1 cellular context compared by ENCODE assay signal in the genomic region with DNA sequence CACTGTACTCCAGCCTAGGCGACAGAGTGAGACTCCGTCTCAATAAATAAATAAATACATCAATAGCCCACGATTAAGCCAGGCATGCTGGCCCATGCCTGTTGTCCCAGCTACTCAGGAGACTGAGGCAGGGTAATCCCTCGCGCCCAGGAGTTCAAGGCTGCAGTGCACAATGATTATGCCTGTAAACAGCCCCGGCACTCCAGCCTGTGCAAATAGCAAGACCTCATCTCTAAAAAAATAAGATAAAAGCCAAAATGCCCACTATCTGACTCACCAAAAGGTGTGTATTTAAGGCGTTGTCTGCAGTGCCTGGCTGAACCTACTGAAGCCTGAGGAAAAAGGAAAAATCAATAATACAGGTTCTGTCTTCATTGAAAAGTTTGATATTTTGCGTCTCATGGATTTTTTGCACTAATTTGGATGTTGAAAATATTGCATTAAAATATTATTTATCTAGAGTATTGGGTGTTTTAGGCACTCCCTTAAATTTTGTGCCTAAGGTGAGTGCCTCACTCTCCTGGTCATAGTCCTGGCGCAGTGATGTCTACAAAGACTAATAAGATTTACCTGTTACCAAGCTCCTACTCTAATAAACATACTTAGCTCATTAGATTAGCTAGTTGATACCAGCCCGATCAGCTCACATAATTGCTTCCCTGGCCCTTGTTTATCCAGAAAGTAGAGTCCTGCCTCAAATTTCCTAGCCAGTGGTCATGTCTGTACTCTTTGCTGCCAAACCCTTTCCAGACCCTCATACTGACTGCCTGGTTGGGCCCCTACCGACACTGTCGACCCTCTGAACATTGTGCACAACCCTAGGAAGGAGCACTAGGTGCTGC.
TF ChIP-seq lines count a peak whose summit lies in the region.

No MANE protein-coding gene starts in this region.

TF ChIP-seq in liver, 16 proteins besides CTCF, POLR2A, EP300 and RAD21 (continued from another document):
- TF ChIP-seq ZBTB33 (IDR thresholded peaks at IDR 0.05) = no peak
- TF ChIP-seq HNF4A (conservative IDR thresholded peaks at IDR 0.05) = peak in 1 of 2 donors; percentile 23
- TF ChIP-seq GABPA (IDR thresholded peaks at IDR 0.05 in 1 of 2, conservative IDR thresholded peaks at IDR 0.05 in 1 of 2) = no peak
- no peak for TF ChIP-seq SP1 (IDR thresholded peaks at IDR 0.05)
- peak in 1 of 2 donors; percentile 6 for TF ChIP-seq RXRA (IDR thresholded peaks at IDR 0.05)
- TF ChIP-seq YY1 (IDR thresholded peaks at IDR 0.05) = no peak
